8 cellular contexts compared by ENCODE assay signal in genomic region chr11:102390667-102391449, GRCh38. TPM values are rescaled to one million over a fixed set of nuclear protein-coding genes. Genes with fewer than 3 reads are reported as not detected.
A peak's percentile ranks its signal among the peaks of the same experiment; 100 is the strongest.
DNase-seq lines count a peak whose midpoint lies in the region; ATAC-seq and TF ChIP-seq lines count a peak whose summit lies in the region.

No MANE protein-coding gene starts in this region.

- peak overlapping the region; percentile 60 for H3K27ac Mint-ChIP-seq in activated T-cell treated with anti-CD3 and anti-CD28 coated beads, Interleukin-2, amount 50 U/mL, for 24 hours
- H3K27ac Mint-ChIP-seq in nephron progenitor cell: no peak overlapping the region

- ATAC-seq in HG03565 (IDR thresholded peaks at IDR 0.05; ENCODE audit: unreplicated experiment): peak; percentile 79

- TF ChIP-seq CTCF in GM20000 (IDR thresholded peaks at IDR 0.05; ENCODE audit: extremely low read depth, missing control alignments) (peak; percentile 81), nephron progenitor cell (IDR thresholded peaks at IDR 0.05) (peak; percentile 87), thyroid gland (IDR thresholded peaks at IDR 0.05) (peak; percentile 75 to 88 (median 86))

- H3K9me3 Mint-ChIP-seq in activated T-cell treated with anti-CD3 and anti-CD28 coated beads, Interleukin-2, amount 50 U/mL, for 24 hours: no peaks in the 10 kb centered on the region
- no peaks in the 10 kb centered on the region for H3K9me3 Mint-ChIP-seq in nephron progenitor cell

- peaks cover 41% of the 10 kb centered on the region for H3K36me3 ChIP-seq in NT2/D1 (ENCODE audit: insufficient read depth, insufficient read length, low read length)
- H3K36me3 ChIP-seq in thyroid gland: peaks cover 0 to 4% of the 10 kb centered on the region in 2 donors

- H3K9me3 ChIP-seq in NT2/D1 (ENCODE audit: insufficient read depth, low read length) (no peaks in the 10 kb centered on the region), thyroid gland (no peaks in the 10 kb centered on the region)

- intact Hi-C loops in thyroid gland (cut with DNase I): loop anchor here (5.0 to 10.0 kb wide), 2 partner anchors 46 to 106 kb away; partner anchors contain the start of gene BIRC2

- H3K4me3 ChIP-seq in NT2/D1 (ENCODE audit: insufficient read length, low read depth) (no peak overlapping the region), thyroid gland (replicated peaks in 1 of 3) (no peak overlapping the region)

- no peaks in the 10 kb centered on the region for H3K27me3 Mint-ChIP-seq in activated T-cell treated with anti-CD3 and anti-CD28 coated beads, Interleukin-2, amount 50 U/mL, for 24 hours
- H3K27me3 Mint-ChIP-seq in nephron progenitor cell (ENCODE audit: low read depth, poor library complexity): no peaks in the 10 kb centered on the region

- no peak for TF ChIP-seq POLR2A in thyroid gland (IDR thresholded peaks at IDR 0.05)

- no peak overlapping the region for H3K9ac ChIP-seq in NT2/D1 (ENCODE audit: insufficient read length, low read depth)

- peaks cover 56% of the 10 kb centered on the region for H3K4me1 Mint-ChIP-seq in activated T-cell treated with anti-CD3 and anti-CD28 coated beads, Interleukin-2, amount 50 U/mL, for 24 hours (ENCODE audit: low read depth)
- no peaks in the 10 kb centered on the region for H3K4me1 Mint-ChIP-seq in nephron progenitor cell

- peaks cover 81% of the 10 kb centered on the region for H3K36me3 Mint-ChIP-seq in activated T-cell treated with anti-CD3 and anti-CD28 coated beads, Interleukin-2, amount 50 U/mL, for 24 hours (ENCODE audit: low read depth)
- peaks cover 61% of the 10 kb centered on the region for H3K36me3 Mint-ChIP-seq in nephron progenitor cell (ENCODE audit: low read depth)

- WGBS in thyroid gland, 2 donors: 59 to 63% methylated on average over 10 to 11 of the region's 11 CpGs

- H3K4me1 ChIP-seq in NT2/D1 (ENCODE audit: insufficient read depth, insufficient read length): no peaks in the 10 kb centered on the region
- H3K4me1 ChIP-seq in thyroid gland: peaks cover 4 to 5% of the 10 kb centered on the region in 2 donors

- no peaks in the 10 kb centered on the region for H3K27me3 ChIP-seq in NT2/D1 (ENCODE audit: insufficient read depth, insufficient read length)
- no peaks in the 10 kb centered on the region for H3K27me3 ChIP-seq in thyroid gland

- peak overlapping the region in 1 of 3 donors; percentile 16 for H3K27ac ChIP-seq in thyroid gland

- H3K4me3 Mint-ChIP-seq in activated T-cell treated with anti-CD3 and anti-CD28 coated beads, Interleukin-2, amount 50 U/mL, for 24 hours: no peak overlapping the region
- no peak overlapping the region for H3K4me3 Mint-ChIP-seq in nephron progenitor cell

- DNase-seq in DMS114 treated with DMSO at 0.1 percent for 48 hours (lab: John Stamatoyannopoulos, UW; ENCODE audit: unreplicated experiment): peak; percentile 30
- peak; percentile 57 for DNase-seq in GM20000 (ENCODE audit: low spot score)
- DNase-seq in NT2/D1 (ENCODE audit: low read depth, low spot score): peak; percentile 38
- peak; percentile 64 for DNase-seq in activated T-cell treated with anti-CD3 and anti-CD28 coated beads, Interleukin-2, amount 50 U/mL, for 24 hours
- peak; percentile 62 for DNase-seq in fibroblast of gingiva (ENCODE audit: low read depth)
- DNase-seq in nephron progenitor cell: peak; percentile 68
- peak; percentile 72 to 73 for DNase-seq in thyroid gland

RNA-seq across cellular contexts. Expression of gene BIRC2, which starts 43.8 kb away (rescaled TPM):
- total RNA-seq in thyroid gland: 100 to 1,000 TPM in 1 of 4 donors, 10 to 100 TPM in 3; 43.9 to 152 (median 72.9) TPM
